ENCODE assay signal across 1 cellular context in genomic region chr2:237604960-237605359, GRCh38.
TF ChIP-seq lines count a peak whose summit lies in the region.

No MANE protein-coding gene starts in this region.

TF ChIP-seq in endothelial cell of umbilical vein, 7 proteins besides CTCF, POLR2A, EP300 and RAD21:
- TF ChIP-seq POLR2AphosphoS5 (IDR thresholded peaks at IDR 0.05; ENCODE audit: insufficient read depth, low read depth, low read length), result no peak
- TF ChIP-seq MYC (IDR thresholded peaks at IDR 0.05; ENCODE audit: low read depth, low read length), result no peak
- TF ChIP-seq MAX (IDR thresholded peaks at IDR 0.05; ENCODE audit: insufficient read depth, insufficient read length), result no peak
- no peak for TF ChIP-seq FOS (IDR thresholded peaks at IDR 0.05; ENCODE audit: borderline replicate concordance, insufficient read depth, low read length)
- TF ChIP-seq EZH2 (IDR thresholded peaks at IDR 0.05; ENCODE audit: borderline replicate concordance, low read depth, low read length, severe bottlenecking), result no peak
- TF ChIP-seq JUN (IDR thresholded peaks at IDR 0.05; ENCODE audit: borderline replicate concordance, insufficient read depth, insufficient read length, low read depth), result no peak
- TF ChIP-seq GATA2 (IDR thresholded peaks at IDR 0.05; ENCODE audit: insufficient read depth, insufficient read length, low read depth, low read length), result no peak
